1 cellular context compared by ENCODE assay signal in the genomic region with DNA sequence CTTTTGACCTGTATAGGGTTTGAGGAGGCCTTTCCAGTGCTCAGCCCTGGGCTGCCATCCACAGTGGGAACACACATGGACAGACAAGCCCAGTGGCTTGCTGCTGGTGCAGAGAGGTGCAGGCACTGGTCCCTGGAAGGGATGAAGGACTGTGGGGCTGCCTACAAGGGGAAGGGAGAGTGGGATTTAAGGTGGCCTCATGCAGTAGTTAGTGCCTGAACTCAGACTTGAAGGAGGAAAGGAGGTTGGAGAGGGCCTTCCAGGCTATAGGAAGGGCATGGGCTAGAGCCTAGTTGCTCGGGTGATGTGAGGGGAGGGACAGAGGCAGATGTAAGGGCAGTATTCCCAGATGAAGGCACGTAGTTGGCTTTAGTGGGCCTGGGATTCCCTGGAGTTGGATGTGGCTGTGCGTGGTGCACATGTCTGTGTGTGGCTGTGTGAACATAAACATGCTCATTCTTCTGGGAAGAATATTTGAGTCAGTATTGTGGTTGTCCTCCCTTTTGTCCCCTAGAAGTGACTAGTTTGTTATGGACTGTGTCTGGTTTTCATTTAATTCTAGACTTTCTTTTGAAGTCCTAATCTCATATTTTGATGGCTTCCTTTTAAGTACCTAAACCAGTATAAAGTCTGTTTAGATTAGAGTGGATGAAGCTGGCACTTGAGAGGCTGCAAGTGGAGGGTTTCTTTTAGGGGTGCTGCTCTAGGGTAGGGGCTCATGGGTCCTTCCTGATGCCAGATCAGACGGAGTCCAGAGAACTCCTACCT.
A peak's percentile ranks its signal among the peaks of the same experiment; 100 is the strongest.
TF ChIP-seq lines count a peak whose summit lies in the region.

No MANE protein-coding gene starts in this region.

TF ChIP-seq in HEK293, 187 proteins besides CTCF, POLR2A, EP300 and RAD21:
- TF ChIP-seq ZNF626 (tag by site-specific recombination; IDR thresholded peaks at IDR 0.05): no peak
- TF ChIP-seq ZNF341 (tag by site-specific recombination; IDR thresholded peaks at IDR 0.05; ENCODE audit: low read depth): peak; percentile 86
